Comparison of ENCODE assay signal across 8 cellular contexts in the genomic region with DNA sequence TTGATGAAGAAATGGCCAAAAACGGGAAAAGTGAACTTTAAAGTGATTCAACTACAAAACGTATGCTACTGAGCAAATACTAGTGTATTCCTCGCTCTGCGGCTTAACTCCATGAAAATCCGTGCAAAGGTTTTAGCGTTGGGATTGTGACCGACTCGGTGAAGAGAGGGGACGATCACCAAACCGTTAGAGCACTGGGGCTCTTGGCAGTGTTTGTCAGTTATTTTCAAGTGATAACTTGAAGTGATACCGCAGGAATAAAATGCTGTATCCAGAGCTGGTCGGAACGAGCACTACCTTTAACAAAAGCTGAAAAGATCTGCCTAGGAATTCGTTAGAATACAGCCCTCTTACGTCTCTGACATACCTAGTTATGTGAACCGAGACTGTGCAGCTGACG. TPM values are rescaled to one million over a fixed set of nuclear protein-coding genes. Genes with fewer than 3 reads are reported as not detected.
DNase-seq lines count a peak whose midpoint lies in the region; ATAC-seq and TF ChIP-seq lines count a peak whose summit lies in the region.

No MANE protein-coding gene starts in this region.

- no peaks in the 10 kb centered on the region for H3K4me1 ChIP-seq in ES-I3 (ENCODE audit: insufficient read depth, low read length)
- H3K4me1 ChIP-seq in mesodermal cell (ENCODE audit: control insufficient read depth, insufficient read depth, low read length, poor library complexity, severe bottlenecking) = peaks cover 14% of the 10 kb centered on the region
- H3K4me1 ChIP-seq in vagina = peaks cover 24% of the 10 kb centered on the region

- H3K4me3 ChIP-seq in mesodermal cell (ENCODE audit: extremely low read depth, insufficient read depth, low read length, poor library complexity, severe bottlenecking) = peak overlapping the region; percentile 99
- H3K4me3 ChIP-seq in vagina = peak overlapping the region; percentile 71 to 83

- peaks cover 3% of the 10 kb centered on the region for H3K36me3 Mint-ChIP-seq in brain

- peak in 1 of 2 donors; percentile 87 for DNase-seq in vagina (ENCODE audit: extremely low spot score in 2 of 2)
- no peak for DNase-seq in amniotic stem cell (lab: John Stamatoyannopoulos, UW)
- no peak for DNase-seq in NCI-H446 treated with DMSO at 0.1 percent for 48 hours (lab: John Stamatoyannopoulos, UW)
- DNase-seq in globus pallidus (ENCODE audit: low spot score) = no peak

- H3K9ac ChIP-seq in ES-I3 (ENCODE audit: low read depth, low read length) = peak overlapping the region; percentile 69

- 3% methylated on average over 16 to 17 of the region's 17 CpGs for WGBS in mesodermal cell (ENCODE audit: insufficient coverage in 2 of 2), 2 experiments

- H3K27me3 ChIP-seq in vagina = no peaks in the 10 kb centered on the region

- H3K27ac ChIP-seq in mesodermal cell (ENCODE audit: low read depth, low read length, severe bottlenecking) (peak overlapping the region; percentile 98), vagina (peak overlapping the region; percentile 99)

- peaks cover 21% of the 10 kb centered on the region for H3K27me3 Mint-ChIP-seq in brain

- peak; percentile 7 for ATAC-seq in HG03280 (IDR thresholded peaks at IDR 0.05; ENCODE audit: unreplicated experiment)

- H3K9me3 ChIP-seq in ES-I3 (ENCODE audit: control insufficient read depth, insufficient read depth, low read length) (no peaks in the 10 kb centered on the region), mesodermal cell (ENCODE audit: control insufficient read depth, low read length) (no peaks in the 10 kb centered on the region), vagina (no peaks in the 10 kb centered on the region)

- H3K36me3 ChIP-seq in ES-I3 (ENCODE audit: insufficient read depth, low read length) (no peaks in the 10 kb centered on the region), mesodermal cell (ENCODE audit: control insufficient read depth, insufficient read depth, low read length) (peaks cover under 1% of the 10 kb centered on the region), vagina (no peaks in the 10 kb centered on the region)

- TF ChIP-seq CTCF in brain (conservative IDR thresholded peaks at IDR 0.05) (no peak), vagina (IDR thresholded peaks at IDR 0.05) (no peak)

- H3K9me3 Mint-ChIP-seq in brain = no peaks in the 10 kb centered on the region

- H3K27ac Mint-ChIP-seq in brain = peak overlapping the region; percentile 96 to 99 (median 98)

- H3K4me3 Mint-ChIP-seq in brain = peak overlapping the region; percentile 96 to 98 (median 97)

- intact Hi-C loops in vagina (cut with DNase I) = no loop called here

- TF ChIP-seq POLR2A in vagina (IDR thresholded peaks at IDR 0.05) = no peak

- H3K4me1 Mint-ChIP-seq in brain = peaks cover 44% of the 10 kb centered on the region

RNA-seq across cellular contexts. Expression of gene PPM1D, which starts 0.8 kb away (rescaled TPM):
- polyA plus RNA-seq in brain (ENCODE audit: insufficient read depth, low read depth, low replicate concordance) = 14.6 TPM
- polyA plus RNA-seq in mesodermal cell (2013, experiment 1 of 2) = 12.2 TPM
- polyA plus RNA-seq in mesodermal cell (2013, experiment 2 of 2) = 12.9 TPM
- total RNA-seq in vagina = 9.8 TPM
